In the genomic region with DNA sequence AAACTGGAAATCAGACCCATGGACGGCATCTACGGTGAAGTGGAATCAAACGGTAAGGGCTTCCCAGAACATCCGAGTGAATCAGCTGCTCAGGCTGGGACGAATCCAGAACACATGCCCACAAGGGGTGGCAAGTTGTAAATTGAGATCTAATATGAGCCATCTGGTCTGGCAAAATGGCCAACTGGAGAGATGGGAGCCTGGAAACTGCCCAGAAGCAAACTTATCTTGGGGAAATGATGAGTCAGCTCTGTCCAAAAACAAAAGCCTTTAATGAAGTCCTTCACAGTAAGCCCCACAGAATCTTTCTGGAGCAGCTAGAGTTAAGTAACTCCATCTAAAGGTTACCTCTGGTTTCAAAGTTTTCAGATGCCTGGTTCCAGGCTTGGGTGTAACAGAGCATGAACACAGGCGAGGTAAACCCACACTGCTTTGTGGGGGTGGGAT, we compare ENCODE assay signal across 9 cellular contexts. TPM values are rescaled to one million over a fixed set of nuclear protein-coding genes. Genes with fewer than 3 reads are reported as not detected.
DNase-seq lines count a peak whose midpoint lies in the region; TF ChIP-seq lines count a peak whose summit lies in the region.
"Had no signal": no experiment of that assay in that cellular context is flagged by ENCODE, and none has a peak within 500 bp of the region (broad histone marks: within the 10 kb centered on the region; RNA-seq: fewer than 3 reads in every experiment).

No MANE protein-coding gene starts in this region.

- H3K27ac Mint-ChIP-seq in immature natural killer cell (no peak overlapping the region), progenitor cell of endocrine pancreas (no peak overlapping the region)

- no peaks in the 10 kb centered on the region for H3K36me3 ChIP-seq in H7 (replicated peaks; ENCODE audit: control insufficient read depth, insufficient read depth, low read length)

- peaks cover 2 to 15% (median 4%) of the 10 kb centered on the region in 3 donors for H3K27me3 Mint-ChIP-seq in immature natural killer cell (ENCODE audit: low read depth in 3 of 3)
- H3K27me3 Mint-ChIP-seq in progenitor cell of endocrine pancreas: no peaks in the 10 kb centered on the region

- H3K9me3 Mint-ChIP-seq in immature natural killer cell (no peaks in the 10 kb centered on the region), progenitor cell of endocrine pancreas (ENCODE audit: low read depth) (no peaks in the 10 kb centered on the region)
- H3K9me3 Mint-ChIP-seq: CD8-positive, alpha-beta memory T cell had no signal

- TF ChIP-seq CTCF in 22Rv1 (IDR thresholded peaks at IDR 0.05): no peak
- TF ChIP-seq CTCF in progenitor cell of endocrine pancreas (IDR thresholded peaks at IDR 0.05; ENCODE audit: unreplicated experiment): no peak

- H3K4me3 ChIP-seq in H7 (ENCODE audit: insufficient read depth, low read depth, low read length): no peak overlapping the region

- H3K36me3 Mint-ChIP-seq in immature natural killer cell (no peaks in the 10 kb centered on the region), progenitor cell of endocrine pancreas (ENCODE audit: insufficient read depth) (no peaks in the 10 kb centered on the region)
- H3K36me3 Mint-ChIP-seq: CD8-positive, alpha-beta memory T cell had no signal

- DNase-seq in NAMALWA (ENCODE audit: low spot score) (peak; percentile 37), cerebellum (ENCODE audit: low spot score) (peak; percentile 61), mesenteric fat pad (ENCODE audit: low spot score) (peak; percentile 86), immature natural killer cell (no peak), progenitor cell of endocrine pancreas (ENCODE audit: low spot score, unreplicated experiment) (no peak), H7 (no peak)
- DNase-seq in stimulated activated CD4-positive, alpha-beta T cell treated with anti-CD3 and anti-CD28 coated beads, Interleukin-1b, Interleukin-23, amount 100 ng/mL, for 48 hours: no peak
- DNase-seq: CD8-positive, alpha-beta memory T cell had no signal

- no peaks in the 10 kb centered on the region for H3K4me1 Mint-ChIP-seq in immature natural killer cell
- peaks cover 31% of the 10 kb centered on the region for H3K4me1 Mint-ChIP-seq in progenitor cell of endocrine pancreas (ENCODE audit: low read depth)
- H3K4me1 Mint-ChIP-seq: CD8-positive, alpha-beta memory T cell had no signal

- H3K27ac ChIP-seq in 22Rv1: peak overlapping the region; percentile 37

- H3K27me3 ChIP-seq in H7 (ENCODE audit: control insufficient read depth, insufficient read depth, low read length): no peaks in the 10 kb centered on the region

- no peak overlapping the region for H3K4me3 Mint-ChIP-seq in immature natural killer cell
- no peak overlapping the region for H3K4me3 Mint-ChIP-seq in progenitor cell of endocrine pancreas (ENCODE audit: low read depth)
- H3K4me3 Mint-ChIP-seq: CD8-positive, alpha-beta memory T cell had no signal

RNA-seq across cellular contexts. Expression of gene SRP9, which starts 10.6 kb away (rescaled TPM):
- total RNA-seq in cerebellum: 242 TPM
- 125 TPM for total RNA-seq in mesenteric fat pad
- polyA plus RNA-seq in immature natural killer cell: 100 to 1,000 TPM; 300 to 594 (median 317) TPM
- total RNA-seq in progenitor cell of endocrine pancreas: 406 and 423 TPM in 2 replicates
- 647 and 743 TPM in 2 replicates for total RNA-seq in H7 (2014; rRNA removed; shearing (Covaris generic))

RNA-seq across cellular contexts. Expression of gene EPHX1, which starts 42.9 kb away (rescaled TPM):
- total RNA-seq in cerebellum: 15.3 TPM
- 288 TPM for total RNA-seq in mesenteric fat pad
- polyA plus RNA-seq in immature natural killer cell: 1 to 10 TPM in 2 of 3 donors, under 1 TPM in 1; 0.86 to 2.4 (median 1.5) TPM
- 41.2 and 41.5 TPM in 2 replicates for total RNA-seq in progenitor cell of endocrine pancreas
- total RNA-seq in H7 (2014; rRNA removed; shearing (Covaris generic)): 41.6 and 52.1 TPM in 2 replicates

Comparison
In these comparisons a context has a peak if more than half of its experiments do, and no peak if none do; other contexts are left out.
1. DNase-seq: peak in NAMALWA (single experiment), cerebellum (single experiment) and mesenteric fat pad (single experiment); none in immature natural killer cell (0 of 3), progenitor cell of endocrine pancreas (single experiment), stimulated activated CD4-positive, alpha-beta T cell treated with anti-CD3 and anti-CD28 coated beads, Interleukin-1b, Interleukin-23, amount 100 ng/mL, for 48 hours (single experiment) and H7 (single experiment).